Comparison of ENCODE assay signal across 8 cellular contexts in the genomic region with DNA sequence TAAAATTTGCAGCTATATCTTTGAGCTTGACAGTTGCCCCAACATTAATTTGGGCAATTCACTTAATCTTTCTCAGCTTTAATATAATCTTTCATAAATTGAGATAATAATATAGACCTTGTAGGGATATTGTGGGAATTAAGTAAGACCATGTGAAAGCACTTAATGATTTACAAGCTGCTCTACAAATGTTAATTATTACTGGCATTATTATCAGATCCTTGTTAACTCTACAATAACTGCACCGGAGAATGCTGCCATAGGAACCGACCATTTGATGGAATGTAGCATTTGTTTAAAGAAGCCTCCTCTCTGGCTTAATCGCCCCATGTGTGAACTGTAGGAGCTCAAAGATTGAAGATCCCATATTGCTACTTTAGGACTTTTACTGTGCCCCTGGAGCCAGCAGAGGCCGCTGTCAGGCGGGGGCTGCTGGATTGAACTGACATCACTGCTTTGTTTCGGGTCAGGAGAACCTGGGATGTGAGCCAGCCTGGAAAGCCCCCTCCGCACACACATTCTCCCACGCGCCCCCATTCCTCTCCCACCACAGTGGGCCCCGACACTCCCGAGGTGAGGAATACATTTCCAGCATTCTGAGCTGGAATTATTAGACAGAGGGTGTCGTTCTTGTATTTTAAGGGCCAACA.
DNase-seq lines count a peak whose midpoint lies in the region; ATAC-seq, FAIRE-seq and TF ChIP-seq lines count a peak whose summit lies in the region.

No MANE protein-coding gene starts in this region.

- H3K4me3 Mint-ChIP-seq in activated naive CD8-positive, alpha-beta T cell treated with anti-CD3 and anti-CD28 coated beads for 36 hours, result no peak overlapping the region
- H3K4me3 Mint-ChIP-seq in activated T-helper 1 cell treated with anti-CD3 and anti-CD28 coated beads, Interleukin-12 subunit alpha, Interleukin-12 subunit beta, Interleukin-2, Interleukin-4 antibody, amounts not matched to agents 30 ng/mL and 10 ng/mL and 1 ng/mL, durations not matched to agents 14 hours and 24 hours and 36 hours, result no peak overlapping the region

- no peak for ATAC-seq in GM18498 (IDR thresholded peaks at IDR 0.05; ENCODE audit: unreplicated experiment)

- TF ChIP-seq POLR2A in uterus (IDR thresholded peaks at IDR 0.05), result no peak

- H3K36me3 Mint-ChIP-seq in activated naive CD8-positive, alpha-beta T cell treated with anti-CD3 and anti-CD28 coated beads for 36 hours, result no peaks in the 10 kb centered on the region
- no peaks in the 10 kb centered on the region for H3K36me3 Mint-ChIP-seq in activated T-helper 1 cell treated with anti-CD3 and anti-CD28 coated beads, Interleukin-12 subunit alpha, Interleukin-12 subunit beta, Interleukin-2, Interleukin-4 antibody, amounts not matched to agents 30 ng/mL and 10 ng/mL and 1 ng/mL, durations not matched to agents 14 hours and 24 hours and 36 hours (ENCODE audit: low read depth)

- H3K4me1 ChIP-seq in uterus, result no peaks in the 10 kb centered on the region

- peak overlapping the region; percentile 74 to 76 for H3K27ac ChIP-seq in uterus

- FAIRE-seq in GM18507 (lab: Jason Lieb, UNC), result peak; percentile 5

- H3K9me3 ChIP-seq in uterus, result no peaks in the 10 kb centered on the region

- H3K4me3 ChIP-seq in uterus, result no peak overlapping the region

- H3K4me1 Mint-ChIP-seq in activated naive CD8-positive, alpha-beta T cell treated with anti-CD3 and anti-CD28 coated beads for 36 hours, result no peaks in the 10 kb centered on the region
- no peaks in the 10 kb centered on the region for H3K4me1 Mint-ChIP-seq in activated T-helper 1 cell treated with anti-CD3 and anti-CD28 coated beads, Interleukin-12 subunit alpha, Interleukin-12 subunit beta, Interleukin-2, Interleukin-4 antibody, amounts not matched to agents 30 ng/mL and 10 ng/mL and 1 ng/mL, durations not matched to agents 14 hours and 24 hours and 36 hours (ENCODE audit: low read depth)

- intact Hi-C loops in uterus (cut with DNase I; ENCODE audit: low total_unique reads), result no loop called here
- intact Hi-C loops in activated T-helper 1 cell treated with anti-CD3 and anti-CD28 coated beads, Interleukin-12 subunit alpha, Interleukin-12 subunit beta, Interleukin-2, Interleukin-4 antibody, amounts not matched to agents 30 ng/mL and 10 ng/mL and 1 ng/mL, durations not matched to agents 14 hours and 24 hours and 36 hours (cut with micrococcal nuclease), result loop anchor here (1.0 kb wide), 1 partner anchor 158 kb away; no protein-coding TSS in a partner anchor

- no peaks in the 10 kb centered on the region for H3K36me3 ChIP-seq in uterus

- no peak overlapping the region for H3K27ac Mint-ChIP-seq in activated naive CD8-positive, alpha-beta T cell treated with anti-CD3 and anti-CD28 coated beads for 36 hours
- no peak overlapping the region for H3K27ac Mint-ChIP-seq in activated T-helper 1 cell treated with anti-CD3 and anti-CD28 coated beads, Interleukin-12 subunit alpha, Interleukin-12 subunit beta, Interleukin-2, Interleukin-4 antibody, amounts not matched to agents 30 ng/mL and 10 ng/mL and 1 ng/mL, durations not matched to agents 14 hours and 24 hours and 36 hours

- no peaks in the 10 kb centered on the region for H3K27me3 ChIP-seq in uterus

- in situ Hi-C loops in ACHN (cut with HindIII; ENCODE audit: low pct_ligation_motif_present, low pct_unique_long_range_greater_than_20kb, low sequenced_read_pairs), result no loop called here

- H3K9me3 Mint-ChIP-seq in activated naive CD8-positive, alpha-beta T cell treated with anti-CD3 and anti-CD28 coated beads for 36 hours, result no peaks in the 10 kb centered on the region
- H3K9me3 Mint-ChIP-seq in activated T-helper 1 cell treated with anti-CD3 and anti-CD28 coated beads, Interleukin-12 subunit alpha, Interleukin-12 subunit beta, Interleukin-2, Interleukin-4 antibody, amounts not matched to agents 30 ng/mL and 10 ng/mL and 1 ng/mL, durations not matched to agents 14 hours and 24 hours and 36 hours, result no peaks in the 10 kb centered on the region

- peak in 3 of 4 experiments; percentile 42 to 68 (median 52) for TF ChIP-seq CTCF in uterus (IDR thresholded peaks at IDR 0.05)

- H3K27me3 Mint-ChIP-seq in activated naive CD8-positive, alpha-beta T cell treated with anti-CD3 and anti-CD28 coated beads for 36 hours, result peaks cover 14% of the 10 kb centered on the region
- H3K27me3 Mint-ChIP-seq in activated T-helper 1 cell treated with anti-CD3 and anti-CD28 coated beads, Interleukin-12 subunit alpha, Interleukin-12 subunit beta, Interleukin-2, Interleukin-4 antibody, amounts not matched to agents 30 ng/mL and 10 ng/mL and 1 ng/mL, durations not matched to agents 14 hours and 24 hours and 36 hours (ENCODE audit: insufficient read depth), result peaks cover 19% of the 10 kb centered on the region

- DNase-seq in ACHN (peak; percentile 51), GM18507 (ENCODE audit: extremely low spot score, insufficient read length, low read depth) (no peak), inferior parietal cortex (ENCODE audit: extremely low spot score) (peak; percentile 32), uterus (peak; percentile 47 to 57), NCI-H146 treated with DMSO at 0.1 percent for 48 hours (lab: John Stamatoyannopoulos, UW; ENCODE audit: unreplicated experiment) (no peak)
- peak; percentile 1 for DNase-seq in activated naive CD8-positive, alpha-beta T cell treated with anti-CD3 and anti-CD28 coated beads for 36 hours
- DNase-seq in activated T-helper 1 cell treated with anti-CD3 and anti-CD28 coated beads, Interleukin-12 subunit alpha, Interleukin-12 subunit beta, Interleukin-2, Interleukin-4 antibody, amounts not matched to agents 30 ng/mL and 10 ng/mL and 1 ng/mL, durations not matched to agents 14 hours and 24 hours and 36 hours (ENCODE audit: low spot score), result no peak

Comparison
In these comparisons a context has a peak if more than half of its experiments do, and no peak if none do; other contexts are left out.
1. DNase-seq: peak in ACHN (single experiment), activated naive CD8-positive, alpha-beta T cell treated with anti-CD3 and anti-CD28 coated beads for 36 hours (single experiment), inferior parietal cortex (single experiment) and uterus (2 of 2); none in GM18507 (single experiment), NCI-H146 treated with DMSO at 0.1 percent for 48 hours (single experiment) and activated T-helper 1 cell treated with anti-CD3 and anti-CD28 coated beads, Interleukin-12 subunit alpha, Interleukin-12 subunit beta, Interleukin-2, Interleukin-4 antibody, amounts not matched to agents 30 ng/mL and 10 ng/mL and 1 ng/mL, durations not matched to agents 14 hours and 24 hours and 36 hours (single experiment).